16 cellular contexts compared by ENCODE assay signal in the genomic region with DNA sequence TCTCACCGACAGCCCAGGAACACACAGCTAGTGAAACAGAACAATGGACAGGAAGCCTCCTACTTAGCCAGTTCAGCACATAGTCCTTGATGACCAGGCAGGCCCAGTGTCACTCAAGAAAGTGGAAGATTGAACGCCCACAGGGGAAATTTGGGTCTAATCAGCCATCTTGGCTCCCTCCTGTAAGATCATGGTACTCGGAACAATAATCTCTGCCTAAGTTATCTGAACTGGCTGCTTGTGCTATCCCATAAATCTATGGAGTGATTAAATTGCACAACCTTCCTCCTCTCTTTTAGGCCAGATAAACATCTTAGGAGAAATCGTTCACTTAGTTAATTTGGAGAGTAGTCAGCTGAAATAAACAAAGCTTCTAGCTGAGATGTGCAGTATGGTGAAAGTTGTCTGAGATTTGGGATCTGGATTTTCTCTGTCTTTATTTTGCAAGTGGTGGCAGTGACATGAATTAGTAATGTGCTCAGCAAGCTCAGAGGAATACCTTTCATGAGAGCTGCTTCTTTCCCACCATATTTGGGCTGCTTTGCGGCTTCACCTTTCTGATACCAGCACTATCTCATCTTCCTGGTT.
DNase-seq lines count a peak whose midpoint lies in the region; ATAC-seq and TF ChIP-seq lines count a peak whose summit lies in the region.
"Had no signal": no experiment of that assay in that cellular context is flagged by ENCODE, and none has a peak within 500 bp of the region (broad histone marks: within the 10 kb centered on the region; RNA-seq: fewer than 3 reads in every experiment).

No MANE protein-coding gene starts in this region.

- peaks cover 28% of the 10 kb centered on the region for H3K4me1 Mint-ChIP-seq in endothelial cell (ENCODE audit: unreplicated experiment)
- H3K4me1 Mint-ChIP-seq in CD8-positive, alpha-beta memory T cell = no peaks in the 10 kb centered on the region

- CTCF ChIA-PET in HEK293T (lab: Yijun Ruan, JAX) = interaction anchor here (0.6 to 0.8 kb wide), 3 partner anchors 10 to 1834 kb away, joined by 3 read pairs; no protein-coding TSS in a partner anchor
- CTCF ChIA-PET in CD8-positive, alpha-beta memory T cell (lab: Charles Lee) = no interaction called here

- peak overlapping the region; percentile 83 for H3K27ac Mint-ChIP-seq in endothelial cell (ENCODE audit: unreplicated experiment)
- no peak overlapping the region for H3K27ac Mint-ChIP-seq in CD8-positive, alpha-beta memory T cell
- H3K27ac Mint-ChIP-seq: endodermal cell had no signal

- peaks cover 13% of the 10 kb centered on the region for H3K4me1 ChIP-seq in rectal smooth muscle tissue (ENCODE audit: control insufficient read depth, insufficient read depth, low read length)
- no peaks in the 10 kb centered on the region for H3K4me1 ChIP-seq in CD8-positive, alpha-beta memory T cell (ENCODE audit: insufficient read depth, low read length)
- H3K4me1 ChIP-seq: ascending aorta had no signal

- POLR2A ChIA-PET in HEK293T (lab: Yijun Ruan, JAX) = interaction anchor here (1.5 kb wide), 1 partner anchor 187 kb away, joined by 4 read pairs; the partner anchor contains the start of gene BCLAF1
- POLR2A ChIA-PET in CD8-positive, alpha-beta memory T cell (lab: Charles Lee) = no interaction called here

- TF ChIP-seq CTCF in endothelial cell (IDR thresholded peaks at IDR 0.05; ENCODE audit: unreplicated experiment) = no peak

- no peak for DNase-seq in HEK293T (ENCODE audit: extremely low spot score)
- peak; percentile 23 for DNase-seq in endothelial cell (ENCODE audit: low spot score)
- no peak for DNase-seq in left lobe of liver (ENCODE audit: low spot score)
- DNase-seq in activated naive CD4-positive, alpha-beta T cell (lab: John Stamatoyannopoulos, UW) = no peak
- DNase-seq in mucosa of gallbladder (ENCODE audit: low spot score) = no peak
- no peak for DNase-seq in CD8-positive, alpha-beta memory T cell
- DNase-seq in DMS53 (lab: John Stamatoyannopoulos, UW) = no peak
- DNase-seq: activated CD8-positive, alpha-beta memory T cell treated with anti-CD3 and anti-CD28 coated beads, Interleukin-2, amount 50 U/mL, for 48 hours; Kasumi-1; naive B cell; NCI-H187 treated with DMSO at 0.1 percent for 48 hours; NCI-H774; stimulated activated CD4-positive, alpha-beta T cell treated with anti-CD3 and anti-CD28 coated beads, Interleukin-12 subunit alpha, Interleukin-12 subunit beta, amount 100 ng/mL, for 4 hours had no signal

- no peaks in the 10 kb centered on the region for H3K9me3 ChIP-seq in CD8-positive, alpha-beta memory T cell (ENCODE audit: low read length)
- H3K9me3 ChIP-seq: ascending aorta had no signal

- H3K9me3 Mint-ChIP-seq in endothelial cell (ENCODE audit: unreplicated experiment) = no peaks in the 10 kb centered on the region
- peaks cover 0 to 6% (median 0%) of the 10 kb centered on the region in 5 donors for H3K9me3 Mint-ChIP-seq in CD8-positive, alpha-beta memory T cell

- H3K27me3 Mint-ChIP-seq in endothelial cell (ENCODE audit: unreplicated experiment) = no peaks in the 10 kb centered on the region
- H3K27me3 Mint-ChIP-seq in CD8-positive, alpha-beta memory T cell = peaks cover 11 to 27% of the 10 kb centered on the region in 2 donors

- peak; percentile 24 for ATAC-seq in left lobe of liver

- H3K27me3 ChIP-seq in rectal smooth muscle tissue (ENCODE audit: control insufficient read depth, insufficient read depth, low read length) = no peaks in the 10 kb centered on the region
- H3K27me3 ChIP-seq in CD8-positive, alpha-beta memory T cell (ENCODE audit: insufficient read depth, low read length, poor library complexity, severe bottlenecking) = no peaks in the 10 kb centered on the region
- H3K27me3 ChIP-seq: ascending aorta had no signal

- H3K4me3 Mint-ChIP-seq in endothelial cell (ENCODE audit: unreplicated experiment) = no peak overlapping the region
- H3K4me3 Mint-ChIP-seq in CD8-positive, alpha-beta memory T cell = no peak overlapping the region
- H3K4me3 Mint-ChIP-seq: endodermal cell, naive B cell had no signal

- peak overlapping the region; percentile 34 for H3K4me3 ChIP-seq in rectal smooth muscle tissue (ENCODE audit: low read length)
- no peak overlapping the region for H3K4me3 ChIP-seq in CD8-positive, alpha-beta memory T cell (ENCODE audit: low read length)
- H3K4me3 ChIP-seq: ascending aorta had no signal

- H3K36me3 Mint-ChIP-seq in endothelial cell (ENCODE audit: low read depth, unreplicated experiment) = no peaks in the 10 kb centered on the region
- no peaks in the 10 kb centered on the region for H3K36me3 Mint-ChIP-seq in CD8-positive, alpha-beta memory T cell

- H3K9ac ChIP-seq in rectal smooth muscle tissue (ENCODE audit: low read length) = no peak overlapping the region

- peak overlapping the region; percentile 64 for H3K27ac ChIP-seq in rectal smooth muscle tissue (ENCODE audit: low read depth, low read length)
- H3K27ac ChIP-seq in CD8-positive, alpha-beta memory T cell (ENCODE audit: low read depth, low read length) = no peak overlapping the region
- H3K27ac ChIP-seq: ascending aorta had no signal

- no peaks in the 10 kb centered on the region for H3K36me3 ChIP-seq in rectal smooth muscle tissue (ENCODE audit: control insufficient read depth, insufficient read depth, low read length)
- H3K36me3 ChIP-seq in CD8-positive, alpha-beta memory T cell (ENCODE audit: insufficient read depth, low read length) = no peaks in the 10 kb centered on the region
- H3K36me3 ChIP-seq: ascending aorta had no signal

TF ChIP-seq in HEK293T, 16 proteins besides CTCF, POLR2A, EP300 and RAD21:
- TF ChIP-seq BHLHE40 (IDR thresholded peaks at IDR 0.05; ENCODE audit: borderline replicate concordance) (no peak), ZNF384 (IDR thresholded peaks at IDR 0.05) (no peak), FOXK2 (IDR thresholded peaks at IDR 0.05) (no peak), FOXA1 (IDR thresholded peaks at IDR 0.05) (no peak), FOXM1 (IDR thresholded peaks at IDR 0.05; ENCODE audit: borderline replicate concordance) (no peak), HDGF (IDR thresholded peaks at IDR 0.05; ENCODE audit: borderline replicate concordance) (no peak)
- TF ChIP-seq, protein P1, sequence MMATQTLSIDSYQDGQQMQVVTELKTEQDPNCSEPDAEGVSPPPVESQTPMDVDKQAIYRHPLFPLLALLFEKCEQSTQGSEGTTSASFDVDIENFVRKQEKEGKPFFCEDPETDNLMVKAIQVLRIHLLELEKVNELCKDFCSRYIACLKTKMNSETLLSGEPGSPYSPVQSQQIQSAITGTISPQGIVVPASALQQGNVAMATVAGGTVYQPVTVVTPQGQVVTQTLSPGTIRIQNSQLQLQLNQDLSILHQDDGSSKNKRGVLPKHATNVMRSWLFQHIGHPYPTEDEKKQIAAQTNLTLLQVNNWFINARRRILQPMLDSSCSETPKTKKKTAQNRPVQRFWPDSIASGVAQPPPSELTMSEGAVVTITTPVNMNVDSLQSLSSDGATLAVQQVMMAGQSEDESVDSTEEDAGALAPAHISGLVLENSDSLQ (IDR thresholded peaks at IDR 0.05) = peak; percentile 40
TF ChIP-seq in HEK293T: peak in this region for 1.
